ENCODE assay signal across 11 cellular contexts in the genomic region with DNA sequence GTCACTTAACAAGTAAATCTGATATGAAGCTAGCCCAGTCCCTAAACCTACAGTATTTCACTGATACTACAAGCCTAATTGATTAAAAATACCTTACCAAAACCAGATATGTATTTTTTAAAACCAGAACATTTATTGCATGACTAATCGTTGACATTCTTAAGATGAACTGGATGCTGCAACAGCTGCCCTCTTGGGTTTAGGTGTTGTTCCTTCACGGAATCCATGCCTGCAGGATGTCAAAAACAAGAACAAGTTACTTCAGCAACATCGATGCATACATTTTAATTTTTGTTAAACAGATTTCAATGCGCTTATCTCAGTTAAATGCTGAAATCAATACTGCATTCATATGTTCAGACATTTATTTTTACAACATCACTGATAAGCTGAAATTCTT. TPM values are rescaled to one million over a fixed set of nuclear protein-coding genes. Genes with fewer than 3 reads are reported as not detected.
DNase-seq lines count a peak whose midpoint lies in the region; ATAC-seq and TF ChIP-seq lines count a peak whose summit lies in the region.
"Had no signal": no experiment of that assay in that cellular context is flagged by ENCODE, and none has a peak within 500 bp of the region (broad histone marks: within the 10 kb centered on the region; RNA-seq: fewer than 3 reads in every experiment).

No MANE protein-coding gene starts in this region.

- peaks cover 68% of the 10 kb centered on the region for H3K4me1 Mint-ChIP-seq in CD4-positive, alpha-beta T cell (ENCODE audit: low read depth)
- H3K4me1 Mint-ChIP-seq in HFFc6 (ENCODE audit: low read depth), result peaks cover 72% of the 10 kb centered on the region
- peaks cover 41% of the 10 kb centered on the region for H3K4me1 Mint-ChIP-seq in activated T-helper 17 cell treated with anti-CD3 and anti-CD28 coated beads, Interleukin-2, amount 50 U/mL, for 72 hours
- H3K4me1 Mint-ChIP-seq in memory B cell, result peaks cover 32% of the 10 kb centered on the region

- no peak for TF ChIP-seq CTCF in CD4-positive, alpha-beta T cell (IDR thresholded peaks at IDR 0.05)
- TF ChIP-seq CTCF in HFFc6 (IDR thresholded peaks at IDR 0.05) (no peak), esophagus squamous epithelium (IDR thresholded peaks at IDR 0.05) (no peak)

- no peak overlapping the region for H3K4me3 ChIP-seq in esophagus squamous epithelium

- H3K9me3 Mint-ChIP-seq in CD4-positive, alpha-beta T cell, result no peaks in the 10 kb centered on the region
- peaks cover 7% of the 10 kb centered on the region; the same call in 1 of the 2 replicates for H3K9me3 Mint-ChIP-seq in HFFc6
- no peaks in the 10 kb centered on the region for H3K9me3 Mint-ChIP-seq in activated T-helper 17 cell treated with anti-CD3 and anti-CD28 coated beads, Interleukin-2, amount 50 U/mL, for 72 hours
- H3K9me3 Mint-ChIP-seq in memory B cell, result no peaks in the 10 kb centered on the region

- peak overlapping the region; percentile 97 for H3K27ac Mint-ChIP-seq in CD4-positive, alpha-beta T cell
- peak overlapping the region; percentile 76 for H3K27ac Mint-ChIP-seq in HFFc6
- H3K27ac Mint-ChIP-seq in activated T-helper 17 cell treated with anti-CD3 and anti-CD28 coated beads, Interleukin-2, amount 50 U/mL, for 72 hours, result peak overlapping the region; percentile 96
- H3K27ac Mint-ChIP-seq in memory B cell, result peak overlapping the region; percentile 72

- H3K36me3 ChIP-seq in esophagus squamous epithelium, result peaks cover 28 to 68% (median 30%) of the 10 kb centered on the region in 3 donors

- no peak for ATAC-seq in CD4-positive, alpha-beta T cell (ENCODE audit: poor library complexity)
- no peak for ATAC-seq in activated T-helper 17 cell treated with anti-CD3 and anti-CD28 coated beads, Interleukin-2, amount 50 U/mL, for 72 hours (replicated peaks)
- no peak for ATAC-seq in memory B cell (ENCODE audit: low read depth)
- ATAC-seq in GM18519 (IDR thresholded peaks at IDR 0.05; ENCODE audit: low FRiP score, unreplicated experiment), result no peak
- no peak for ATAC-seq in GM18505 (IDR thresholded peaks at IDR 0.05; ENCODE audit: unreplicated experiment)
- ATAC-seq: left lung had no signal

- 74 to 75% methylated on average over 4 of the region's 4 CpGs for WGBS in esophagus squamous epithelium, 2 donors

- H3K4me1 ChIP-seq in esophagus squamous epithelium, result peaks cover 7 to 55% (median 17%) of the 10 kb centered on the region in 3 donors

- H3K27ac ChIP-seq in CD4-positive, alpha-beta T cell (ENCODE audit: low read depth, low read length), result no peak overlapping the region
- H3K27ac ChIP-seq in esophagus squamous epithelium, result no peak overlapping the region

- H3K9me3 ChIP-seq in CD4-positive, alpha-beta T cell (ENCODE audit: control insufficient read depth, low read length), result no peaks in the 10 kb centered on the region
- H3K9me3 ChIP-seq in esophagus squamous epithelium, result no peaks in the 10 kb centered on the region
- H3K9me3 ChIP-seq: left lung had no signal

- TF ChIP-seq POLR2A in GM18505 (IDR thresholded peaks at IDR 0.05; ENCODE audit: borderline replicate concordance, extremely low read depth, insufficient read depth, insufficient read length) (no peak), esophagus squamous epithelium (IDR thresholded peaks at IDR 0.05) (no peak)

- DNase-seq in CD4-positive, alpha-beta T cell, result no peak
- DNase-seq in HFFc6 (no peak), memory B cell (ENCODE audit: low spot score in 2 of 2) (no peak), NCI-H2171 treated with DMSO at 0.1 percent for 48 hours (lab: John Stamatoyannopoulos, UW) (no peak), esophagus squamous epithelium (lab: John Stamatoyannopoulos, UW) (no peak)
- DNase-seq: left lung, NCI-H1417, SHP77 had no signal

- no peaks in the 10 kb centered on the region for H3K27me3 ChIP-seq in CD4-positive, alpha-beta T cell (ENCODE audit: control insufficient read depth, insufficient read depth, low read length)
- no peaks in the 10 kb centered on the region for H3K27me3 ChIP-seq in esophagus squamous epithelium
- H3K27me3 ChIP-seq: left lung had no signal

- POLR2A ChIA-PET in CD4-positive, alpha-beta T cell (lab: Charles Lee), result interaction anchor here (0.8 to 1.0 kb wide), 3 partner anchors 9 to 34 kb away, joined by 3 read pairs; a partner anchor contains a TSS

- H3K36me3 Mint-ChIP-seq in CD4-positive, alpha-beta T cell (ENCODE audit: low read depth), result peaks cover 80% of the 10 kb centered on the region
- H3K36me3 Mint-ChIP-seq in HFFc6 (ENCODE audit: low read depth) (peaks cover 78% of the 10 kb centered on the region), memory B cell (peaks cover 36% of the 10 kb centered on the region)
- peaks cover 81% of the 10 kb centered on the region for H3K36me3 Mint-ChIP-seq in activated T-helper 17 cell treated with anti-CD3 and anti-CD28 coated beads, Interleukin-2, amount 50 U/mL, for 72 hours (ENCODE audit: low read depth)

- CTCF ChIA-PET in CD4-positive, alpha-beta T cell (lab: Charles Lee), result interaction anchor here (1.0 to 1.4 kb wide), 2 partner anchors 9 to 34 kb away, joined by 3 to 5 read pairs; a partner anchor contains a TSS

- intact Hi-C loops in CD4-positive, alpha-beta T cell (cut with DNase I, micrococcal nuclease), result loop anchor here in 1 of 2 experiments (5.0 to 10.0 kb wide), 2 partner anchors 140 to 428 kb away; no protein-coding TSS in a partner anchor
- intact Hi-C loops in esophagus squamous epithelium (cut with DNase I), result no loop called here

- no peaks in the 10 kb centered on the region for H3K27me3 Mint-ChIP-seq in CD4-positive, alpha-beta T cell
- H3K27me3 Mint-ChIP-seq in HFFc6 (ENCODE audit: insufficient read depth), result peaks cover 17% of the 10 kb centered on the region
- no peaks in the 10 kb centered on the region for H3K27me3 Mint-ChIP-seq in activated T-helper 17 cell treated with anti-CD3 and anti-CD28 coated beads, Interleukin-2, amount 50 U/mL, for 72 hours
- no peaks in the 10 kb centered on the region for H3K27me3 Mint-ChIP-seq in memory B cell

- peak overlapping the region; percentile 95 for H3K4me3 Mint-ChIP-seq in CD4-positive, alpha-beta T cell
- H3K4me3 Mint-ChIP-seq in HFFc6 (peak overlapping the region; percentile 100), memory B cell (no peak overlapping the region)
- H3K4me3 Mint-ChIP-seq in activated T-helper 17 cell treated with anti-CD3 and anti-CD28 coated beads, Interleukin-2, amount 50 U/mL, for 72 hours, result peak overlapping the region; percentile 97

RNA-seq across cellular contexts. Expression of a gene that starts 2.7 kb away (rescaled TPM):
- 1,000 to 10,000 TPM; 2,845 to 2,986 TPM for total RNA-seq in CD4-positive, alpha-beta T cell
- total RNA-seq in HFFc6 (2021; fragmentation: NEBNext Ultra II Directional; extraction: Animal tissue kit (Norgen Biotek cat#: 25700)), result 1,000 to 10,000 TPM in 4 of 6 experiments, 100 to 1,000 TPM in 2; 854 to 1,142 (median 1,034) TPM
- 1,000 to 10,000 TPM; 1,599 to 2,067 TPM for total RNA-seq in activated T-helper 17 cell treated with anti-CD3 and anti-CD28 coated beads, Interleukin-2, amount 50 U/mL, for 72 hours
- 100 to 1,000 TPM in 1 of 4 donors, 10 to 100 TPM in 3; 79.6 to 183 (median 88.2) TPM for total RNA-seq in esophagus squamous epithelium

RNA-seq across cellular contexts. Expression of a gene that starts 8.8 kb away (rescaled TPM):
- under 1 TPM; 0.16 to 0.53 TPM for total RNA-seq in CD4-positive, alpha-beta T cell
- total RNA-seq in HFFc6 (2021; fragmentation: NEBNext Ultra II Directional; extraction: Animal tissue kit (Norgen Biotek cat#: 25700)), result 1 to 10 TPM; 1.4 to 3.7 (median 3.4) TPM
- 1 to 10 TPM; 3.6 to 4.8 TPM for total RNA-seq in activated T-helper 17 cell treated with anti-CD3 and anti-CD28 coated beads, Interleukin-2, amount 50 U/mL, for 72 hours
- 10 to 100 TPM; 17.7 to 20.4 (median 19.2) TPM for total RNA-seq in esophagus squamous epithelium

RNA-seq across cellular contexts. Expression of a gene that starts 34.2 kb away (rescaled TPM):
- total RNA-seq in CD4-positive, alpha-beta T cell, result 100 to 1,000 TPM; 102 to 105 TPM
- total RNA-seq in HFFc6 (2021; fragmentation: NEBNext Ultra II Directional; extraction: Animal tissue kit (Norgen Biotek cat#: 25700)), result 100 to 1,000 TPM in 1 of 6 experiments, 10 to 100 TPM in 5; 81.7 to 103 (median 88.3) TPM
- 10 to 100 TPM; 39.2 to 60.3 TPM for total RNA-seq in activated T-helper 17 cell treated with anti-CD3 and anti-CD28 coated beads, Interleukin-2, amount 50 U/mL, for 72 hours
- 10 to 100 TPM; 32.0 to 61.9 (median 51.9) TPM for total RNA-seq in esophagus squamous epithelium

Comparison
In these comparisons a context has a peak if more than half of its experiments do, and no peak if none do; other contexts are left out.
1. RNA of a gene that starts 2.7 kb away (total RNA-seq): 2,845 to 2,986 TPM in CD4-positive, alpha-beta T cell, 1,599 to 2,067 TPM in activated T-helper 17 cell treated with anti-CD3 and anti-CD28 coated beads, Interleukin-2, amount 50 U/mL, for 72 hours and 854 to 1,142 TPM in HFFc6; 79.6 to 183 TPM in esophagus squamous epithelium; every median in the first group is over 4 times any median in the second.
2. Peak in every context shown above with its lines, with median percentiles within 50 percentile points of each other: H3K27ac Mint-ChIP-seq.